In genomic region chr11:126591966-126592489, GRCh38 we compare ENCODE assay signal across 21 cellular contexts.
"Had no signal": no experiment of that assay in that cellular context is flagged by ENCODE, and none has a peak within 500 bp of the region (broad histone marks: within the 10 kb centered on the region; RNA-seq: fewer than 3 reads in every experiment).

No MANE protein-coding gene starts in this region.

- DNase-seq: activated CD4-positive, alpha-beta T cell treated with anti-CD3 and anti-CD28 coated beads for 1 hour; activated CD4-positive, alpha-beta T cell treated with anti-CD3 and anti-CD28 coated beads, Interleukin-2, amount 10 ng/mL, durations not matched to agents 24 days and 14 days; activated CD4-positive, alpha-beta T cell treated with anti-CD3 and anti-CD28 coated beads, Interleukin-2, amount 50 U/mL, for 48 hours; activated CD8-positive, alpha-beta memory T cell treated with anti-CD3 and anti-CD28 coated beads, Interleukin-2, amount 10 ng/mL, durations not matched to agents 7 days and 5 days; activated effector memory CD4-positive, alpha-beta T cell treated with anti-CD3 and anti-CD28 coated beads, Interleukin-2, amount 50 U/mL, for 16 hours; activated naive CD4-positive, alpha-beta T cell treated with Interleukin-2 at 50 U/mL for 16 hours; activated T-cell treated with anti-CD3 and anti-CD28 coated beads, Interleukin-2, amount 50 U/mL, for 24 hours; central memory CD4-positive, alpha-beta T cell; Karpas-422; MM.1S; NCI-H1105 treated with DMSO at 0.1 percent for 48 hours; NCI-H2029; NCI-H2171 treated with DMSO at 0.1 percent for 48 hours; NK-92 treated with Interleukin-12 subunit alpha and Interleukin-12 subunit beta, amount 100 ng/mL, for 24 hours; Peyer's patch; SHP77; T-helper 17 cell; T-helper 9 cell had no signal

- H3K27me3 ChIP-seq: Peyer's patch, SJSA1 had no signal

- H3K4me3 ChIP-seq: K562, Peyer's patch, SJSA1 had no signal

- H3K27ac ChIP-seq: Peyer's patch, RWPE1, SJSA1 had no signal

- H3K36me3 ChIP-seq: Peyer's patch, SJSA1 had no signal

- H3K4me1 ChIP-seq: Peyer's patch, SJSA1 had no signal

- H3K9me3 ChIP-seq: Peyer's patch, SJSA1 had no signal

- ATAC-seq: activated CD8-positive, alpha-beta memory T cell treated with anti-CD3 and anti-CD28 coated beads, Interleukin-2, amount 10 ng/mL, durations not matched to agents 7 days and 5 days; K562; T-helper 17 cell had no signal
